ENCODE assay signal across 16 cellular contexts in genomic region chr10:26787362-26787761, GRCh38.
"Had no signal": no experiment of that assay in that cellular context is flagged by ENCODE, and none has a peak within 500 bp of the region (broad histone marks: within the 10 kb centered on the region; RNA-seq: fewer than 3 reads in every experiment).

No MANE protein-coding gene starts in this region.

- H3K4me1 ChIP-seq: colonic mucosa, pancreas had no signal

- H3K4me3 ChIP-seq: ascending aorta, colonic mucosa, left ventricle myocardium inferior, pancreas, tibial artery, vagina had no signal

- H3K27me3 Mint-ChIP-seq: activated naive CD8-positive, alpha-beta T cell treated with anti-CD3 and anti-CD28 coated beads, Interleukin-2, amount 10 ng/mL, durations not matched to agents 7 days and 5 days had no signal

- H3K27me3 ChIP-seq: ascending aorta, colonic mucosa, foreskin keratinocyte, pancreas, tibial artery, vagina had no signal

- ATAC-seq: foreskin keratinocyte, pancreas had no signal

- DNase-seq: activated CD4-positive, alpha-beta T cell treated with anti-CD3 and anti-CD28 coated beads, Interleukin-2, amount 50 U/mL, for 4 hours; activated gamma-delta T cell; activated naive CD8-positive, alpha-beta T cell treated with anti-CD3 and anti-CD28 coated beads, Interleukin-2, amount 10 ng/mL, durations not matched to agents 7 days and 5 days; activated T-cell treated with anti-CD3 and anti-CD28 coated beads, Interleukin-2, amount 50 U/mL, for 1 hour; colonic mucosa; effector CD4-positive, alpha-beta T cell; foreskin keratinocyte; head of caudate nucleus; left ventricle myocardium inferior; mesenchymal stem cell; pancreas; stimulated activated CD4-positive, alpha-beta T cell treated with anti-CD3 and anti-CD28 coated beads, Interleukin-15, amount 100 ng/mL, for 24 hours; stimulated activated CD4-positive, alpha-beta T cell treated with anti-CD3 and anti-CD28 coated beads, Interleukin-4, amount 100 ng/mL, for 4 hours; tibial artery had no signal

- H3K36me3 ChIP-seq: ascending aorta, colonic mucosa, left ventricle myocardium inferior, pancreas, tibial artery, vagina had no signal

- H3K27ac Mint-ChIP-seq: activated naive CD8-positive, alpha-beta T cell treated with anti-CD3 and anti-CD28 coated beads, Interleukin-2, amount 10 ng/mL, durations not matched to agents 7 days and 5 days had no signal

- H3K4me3 Mint-ChIP-seq: activated naive CD8-positive, alpha-beta T cell treated with anti-CD3 and anti-CD28 coated beads, Interleukin-2, amount 10 ng/mL, durations not matched to agents 7 days and 5 days had no signal

- H3K9me3 ChIP-seq: ascending aorta, colonic mucosa, left ventricle myocardium inferior, pancreas, tibial artery, vagina had no signal

- H3K27ac ChIP-seq: ascending aorta, colonic mucosa, foreskin keratinocyte, left ventricle myocardium inferior, pancreas, tibial artery, vagina had no signal
